10 cellular contexts compared by ENCODE assay signal in genomic region chr20:51128198-51128597, GRCh38.
DNase-seq lines count a peak whose midpoint lies in the region; ATAC-seq and TF ChIP-seq lines count a peak whose summit lies in the region.
"Had no signal": no experiment of that assay in that cellular context is flagged by ENCODE, and none has a peak within 500 bp of the region (broad histone marks: within the 10 kb centered on the region; RNA-seq: fewer than 3 reads in every experiment).

No MANE protein-coding gene starts in this region.

- no peak for TF ChIP-seq EP300 in tibial nerve (IDR thresholded peaks at IDR 0.05)

- H3K4me3 ChIP-seq in tibial nerve, result no peak overlapping the region
- H3K4me3 ChIP-seq: heart left ventricle, spleen had no signal

- peak; percentile 75 for DNase-seq in COLO829 (ENCODE audit: low spot score)
- DNase-seq in T1000 (lab: John Stamatoyannopoulos, UW), result peak; percentile 6
- peak; percentile 99 for DNase-seq in iris pigment epithelial cell (ENCODE audit: low read depth)
- DNase-seq in substantia nigra (lab: John Stamatoyannopoulos, UW), result no peak
- no peak for DNase-seq in NCI-H2171 treated with DMSO at 0.1 percent for 48 hours (lab: John Stamatoyannopoulos, UW)
- DNase-seq in tibial nerve (ENCODE audit: low spot score in 2 of 2), result no peak
- no peak for DNase-seq in NCI-H526 treated with DMSO at 0.1 percent for 48 hours (lab: John Stamatoyannopoulos, UW)
- DNase-seq: heart left ventricle, spleen had no signal

- H3K4me1 ChIP-seq in tibial nerve, result no peaks in the 10 kb centered on the region
- H3K4me1 ChIP-seq: heart left ventricle had no signal

- H3K27ac ChIP-seq in substantia nigra (ENCODE audit: low read depth, low read length, poor library complexity, severe bottlenecking) (no peak overlapping the region), tibial nerve (no peak overlapping the region)
- H3K27ac ChIP-seq: heart left ventricle had no signal

- peak; percentile 40 for ATAC-seq in GM21619 (IDR thresholded peaks at IDR 0.05; ENCODE audit: unreplicated experiment)
- ATAC-seq: heart left ventricle had no signal

- H3K27me3 ChIP-seq in tibial nerve, result no peaks in the 10 kb centered on the region

- no peaks in the 10 kb centered on the region for H3K36me3 ChIP-seq in tibial nerve
- H3K36me3 ChIP-seq: heart left ventricle, spleen had no signal

- H3K9me3 ChIP-seq in tibial nerve, result no peaks in the 10 kb centered on the region
- H3K9me3 ChIP-seq: heart left ventricle, spleen had no signal

- no peak for TF ChIP-seq CTCF in tibial nerve (IDR thresholded peaks at IDR 0.05)

- WGBS in tibial nerve, 2 donors, result 63 to 70% methylated on average over 4 of the region's 4 CpGs

- TF ChIP-seq POLR2A in tibial nerve (IDR thresholded peaks at IDR 0.05), result no peak

Comparison
In these comparisons a context has a peak if more than half of its experiments do, and no peak if none do; other contexts are left out.
1. DNase-seq: peak in COLO829 (single experiment), T1000 (single experiment) and iris pigment epithelial cell (single experiment); none in substantia nigra (0 of 49), NCI-H2171 treated with DMSO at 0.1 percent for 48 hours (single experiment), tibial nerve (0 of 2) and NCI-H526 treated with DMSO at 0.1 percent for 48 hours (single experiment).